In genomic region chr5:5252106-5252505, GRCh38 we compare ENCODE assay signal across 30 cellular contexts.
"Had no signal": no experiment of that assay in that cellular context is flagged by ENCODE, and none has a peak within 500 bp of the region (broad histone marks: within the 10 kb centered on the region; RNA-seq: fewer than 3 reads in every experiment).

No MANE protein-coding gene starts in this region.

- H3K4me3 ChIP-seq: adrenal gland, body of pancreas, colonic mucosa, gastroesophageal sphincter, heart right ventricle, hepatocyte had no signal

- H3K27me3 ChIP-seq: adrenal gland, body of pancreas, colonic mucosa, hepatocyte had no signal

- H3K4me1 ChIP-seq: adrenal gland, body of pancreas, colonic mucosa, gastroesophageal sphincter, heart right ventricle had no signal

- H3K79me2 ChIP-seq: hepatocyte had no signal

- H3K36me3 ChIP-seq: adrenal gland, colonic mucosa, gastroesophageal sphincter, heart right ventricle, WERI-Rb-1 had no signal

- H3K4me2 ChIP-seq: hepatocyte had no signal

- DNase-seq: activated CD4-positive, alpha-beta T cell treated with anti-CD3 and anti-CD28 coated beads for 36 hours; activated CD4-positive, alpha-beta T cell treated with anti-CD3 and anti-CD28 coated beads, Interleukin-2, amount 50 U/mL, for 1 hour; activated CD4-positive, alpha-beta T cell treated with anti-CD3 and anti-CD28 coated beads, Interleukin-2, amount 50 U/mL, for 48 hours; activated CD4-positive, CD25-positive, alpha-beta regulatory T cell; activated CD4-positive, CD25-positive, alpha-beta regulatory T cell treated with anti-CD3 and anti-CD28 coated beads, Interleukin-2, amount 50 U/mL, for 72 hours; activated CD8-positive, alpha-beta memory T cell treated with anti-CD3 and anti-CD28 coated beads, Interleukin-2, amount 10 ng/mL, durations not matched to agents 7 days and 5 days; activated CD8-positive, alpha-beta memory T cell treated with anti-CD3 and anti-CD28 coated beads, Interleukin-2, amount 50 U/mL, for 4 hours; activated CD8-positive, alpha-beta T cell treated with anti-CD3 and anti-CD28 coated beads, Interleukin-2, amount 10 ng/mL, durations not matched to agents 7 days and 5 days; activated effector memory CD4-positive, alpha-beta T cell treated with anti-CD3 and anti-CD28 coated beads, Interleukin-2, amount 50 U/mL, for 16 hours; activated naive CD4-positive, alpha-beta T cell treated with anti-CD3 and anti-CD28 coated beads for 36 hours; activated naive CD8-positive, alpha-beta T cell treated with anti-CD3 and anti-CD28 coated beads for 36 hours; activated naive CD8-positive, alpha-beta T cell treated with anti-CD3 and anti-CD28 coated beads, Interleukin-2, amount 50 U/mL, for 24 hours; activated T-cell treated with anti-CD3 and anti-CD28 coated beads, Interleukin-2, amount 50 U/mL, for 1 hour; activated T-cell treated with anti-CD3 and anti-CD28 coated beads, Interleukin-2, amount 50 U/mL, for 48 hours; adrenal gland; amygdala; aorta; body of pancreas; caudate nucleus; cerebellar nuclear complex; colonic mucosa; effector memory CD4-positive, alpha-beta T cell; endodermal cell; foreskin melanocyte; heart right ventricle; T-cell; T-helper 9 cell; WERI-Rb-1 had no signal

- H3K27ac ChIP-seq: adrenal gland, body of pancreas, colonic mucosa, gastroesophageal sphincter, heart right ventricle, hepatocyte, WERI-Rb-1 had no signal
